In genomic region chr6:42937548-42938427, GRCh38 we compare ENCODE assay signal across 1 cellular context.
TF ChIP-seq lines count a peak whose summit lies in the region.

No MANE protein-coding gene starts in this region.

TF ChIP-seq in HepG2, 621 proteins besides CTCF, POLR2A, EP300 and RAD21:
- TF ChIP-seq CEBPZ (IDR thresholded peaks at IDR 0.05; ENCODE audit: low read length) (no peak), FOXA1 (IDR thresholded peaks at IDR 0.05) (no peak), FOXA1 (CRISPR knock-in tag; IDR thresholded peaks at IDR 0.05) (0 out of 2 replicates have a peak, but pooled peaks have one; percentile 25), DRAP1 (CRISPR knock-in tag; IDR thresholded peaks at IDR 0.05) (no peak), SRY (CRISPR knock-in tag; IDR thresholded peaks at IDR 0.05) (0 out of 2 replicates have a peak, but pooled peaks have one; percentile 6), ESRRA (CRISPR knock-in tag; IDR thresholded peaks at IDR 0.05; ENCODE audit: low read depth) (no peak), ATF1 (CRISPR knock-in tag; IDR thresholded peaks at IDR 0.05) (no peak), HDAC1 (CRISPR knock-in tag; IDR thresholded peaks at IDR 0.05) (no peak), ZNF274 (CRISPR knock-in tag; IDR thresholded peaks at IDR 0.05) (0 out of 2 replicates have a peak, but pooled peaks have one; percentile 25), NR1H2 (CRISPR knock-in tag; IDR thresholded peaks at IDR 0.05; ENCODE audit: borderline replicate concordance, low read depth) (no peak), RARA (CRISPR knock-in tag; IDR thresholded peaks at IDR 0.05) (peak; percentile 32; the same call in 1 of the 2 replicates), ZNF605 (CRISPR knock-in tag; IDR thresholded peaks at IDR 0.05) (no peak), NR2F6 (IDR thresholded peaks at IDR 0.05) (no peak), NR2F6 (CRISPR knock-in tag; IDR thresholded peaks at IDR 0.05) (peak; percentile 47; the same call in 1 of the 2 replicates), MXD1 (CRISPR knock-in tag; IDR thresholded peaks at IDR 0.05) (0 out of 2 replicates have a peak, but pooled peaks have one; percentile 0), HNF4A (CRISPR knock-in tag; IDR thresholded peaks at IDR 0.05) (peak; percentile 56; the same call in 1 of the 2 replicates)
- TF ChIP-seq, protein P1, sequence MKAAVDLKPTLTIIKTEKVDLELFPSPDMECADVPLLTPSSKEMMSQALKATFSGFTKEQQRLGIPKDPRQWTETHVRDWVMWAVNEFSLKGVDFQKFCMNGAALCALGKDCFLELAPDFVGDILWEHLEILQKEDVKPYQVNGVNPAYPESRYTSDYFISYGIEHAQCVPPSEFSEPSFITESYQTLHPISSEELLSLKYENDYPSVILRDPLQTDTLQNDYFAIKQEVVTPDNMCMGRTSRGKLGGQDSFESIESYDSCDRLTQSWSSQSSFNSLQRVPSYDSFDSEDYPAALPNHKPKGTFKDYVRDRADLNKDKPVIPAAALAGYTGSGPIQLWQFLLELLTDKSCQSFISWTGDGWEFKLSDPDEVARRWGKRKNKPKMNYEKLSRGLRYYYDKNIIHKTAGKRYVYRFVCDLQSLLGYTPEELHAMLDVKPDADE (CRISPR knock-in tag; IDR thresholded peaks at IDR 0.05), result no peak
- TF ChIP-seq, protein P2, sequence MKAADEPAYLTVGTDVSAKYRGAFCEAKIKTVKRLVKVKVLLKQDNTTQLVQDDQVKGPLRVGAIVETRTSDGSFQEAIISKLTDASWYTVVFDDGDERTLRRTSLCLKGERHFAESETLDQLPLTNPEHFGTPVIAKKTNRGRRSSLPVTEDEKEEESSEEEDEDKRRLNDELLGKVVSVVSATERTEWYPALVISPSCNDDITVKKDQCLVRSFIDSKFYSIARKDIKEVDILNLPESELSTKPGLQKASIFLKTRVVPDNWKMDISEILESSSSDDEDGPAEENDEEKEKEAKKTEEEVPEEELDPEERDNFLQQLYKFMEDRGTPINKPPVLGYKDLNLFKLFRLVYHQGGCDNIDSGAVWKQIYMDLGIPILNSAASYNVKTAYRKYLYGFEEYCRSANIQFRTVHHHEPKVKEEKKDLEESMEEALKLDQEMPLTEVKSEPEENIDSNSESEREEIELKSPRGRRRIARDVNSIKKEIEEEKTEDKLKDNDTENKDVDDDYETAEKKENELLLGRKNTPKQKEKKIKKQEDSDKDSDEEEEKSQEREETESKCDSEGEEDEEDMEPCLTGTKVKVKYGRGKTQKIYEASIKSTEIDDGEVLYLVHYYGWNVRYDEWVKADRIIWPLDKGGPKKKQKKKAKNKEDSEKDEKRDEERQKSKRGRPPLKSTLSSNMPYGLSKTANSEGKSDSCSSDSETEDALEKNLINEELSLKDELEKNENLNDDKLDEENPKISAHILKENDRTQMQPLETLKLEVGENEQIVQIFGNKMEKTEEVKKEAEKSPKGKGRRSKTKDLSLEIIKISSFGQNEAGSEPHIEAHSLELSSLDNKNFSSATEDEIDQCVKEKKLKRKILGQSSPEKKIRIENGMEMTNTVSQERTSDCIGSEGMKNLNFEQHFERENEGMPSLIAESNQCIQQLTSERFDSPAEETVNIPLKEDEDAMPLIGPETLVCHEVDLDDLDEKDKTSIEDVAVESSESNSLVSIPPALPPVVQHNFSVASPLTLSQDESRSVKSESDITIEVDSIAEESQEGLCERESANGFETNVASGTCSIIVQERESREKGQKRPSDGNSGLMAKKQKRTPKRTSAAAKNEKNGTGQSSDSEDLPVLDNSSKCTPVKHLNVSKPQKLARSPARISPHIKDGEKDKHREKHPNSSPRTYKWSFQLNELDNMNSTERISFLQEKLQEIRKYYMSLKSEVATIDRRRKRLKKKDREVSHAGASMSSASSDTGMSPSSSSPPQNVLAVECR (CRISPR knock-in tag; IDR thresholded peaks at IDR 0.05; ENCODE audit: borderline replicate concordance), result 0 out of 2 replicates have a peak, but pooled peaks have one; percentile 17
